Comparison of ENCODE assay signal across 19 cellular contexts in genomic region chr2:240701091-240701735, GRCh38. TPM values are rescaled to one million over a fixed set of nuclear protein-coding genes. Genes with fewer than 3 reads are reported as not detected.
"Had no signal": no experiment of that assay in that cellular context is flagged by ENCODE, and none has a peak within 500 bp of the region (broad histone marks: within the 10 kb centered on the region; RNA-seq: fewer than 3 reads in every experiment).

No MANE protein-coding gene starts in this region.

- H3K27me3 Mint-ChIP-seq: activated naive CD8-positive, alpha-beta T cell had no signal

- DNase-seq: activated CD4-positive, alpha-beta T cell treated with anti-CD3 and anti-CD28 coated beads for 1 hour; dermis blood vessel endothelial cell; effector memory CD4-positive, alpha-beta T cell; esophagus squamous epithelium; mesenchymal stem cell; naive B cell; sigmoid colon; stimulated activated naive CD4-positive, alpha-beta T cell; T1000; thyroid gland had no signal

- ATAC-seq: mucosa of descending colon, psoas muscle, SK-N-SH treated with all-trans-retinoic acid at 6 μM for 48 hours had no signal

- H3K27ac Mint-ChIP-seq: activated naive CD8-positive, alpha-beta T cell; naive B cell; neural progenitor cell had no signal

- H3K36me3 ChIP-seq: esophagus squamous epithelium, neural progenitor cell, sigmoid colon, thyroid gland had no signal

- H3K36me3 Mint-ChIP-seq: activated naive CD8-positive, alpha-beta T cell; naive B cell; neural progenitor cell had no signal

- H3K4me1 ChIP-seq: esophagus squamous epithelium, neural progenitor cell, psoas muscle, sigmoid colon, thyroid gland had no signal

- H3K27ac ChIP-seq: esophagus squamous epithelium, neural progenitor cell, psoas muscle, sigmoid colon, thyroid gland had no signal

- H3K9me3 Mint-ChIP-seq: neural progenitor cell had no signal

- H3K9me3 ChIP-seq: esophagus squamous epithelium, mucosa of descending colon, psoas muscle, sigmoid colon, thyroid gland had no signal

- H3K27me3 ChIP-seq: neural progenitor cell, thyroid gland had no signal

- H3K4me3 ChIP-seq: esophagus squamous epithelium, mucosa of descending colon, neural progenitor cell, psoas muscle, sigmoid colon, thyroid gland had no signal

- H3K4me3 Mint-ChIP-seq: activated naive CD8-positive, alpha-beta T cell; naive B cell; neural progenitor cell had no signal

- H3K4me1 Mint-ChIP-seq: naive B cell had no signal

RNA-seq across cellular contexts. Expression of gene AQP12A, which starts 9.5 kb away (rescaled TPM):
- total RNA-seq: activated CD8-positive, alpha-beta memory T cell treated with anti-CD3 and anti-CD28 coated beads for 36 hours; dermis blood vessel endothelial cell; esophagus squamous epithelium; osteocyte; psoas muscle; sigmoid colon; T-helper 1 cell treated with Interleukin-12 subunit alpha and Interleukin-12 subunit beta and Interleukin-4 antibody, amounts not matched to agents 30 ng/mL and 1 ng/mL, for 36 hours; thyroid gland; ureter had no signal
- polyA plus RNA-seq: psoas muscle had no signal

RNA-seq across cellular contexts. Expression of gene AQP12B, which starts 18.5 kb away (rescaled TPM):
- total RNA-seq: activated CD8-positive, alpha-beta memory T cell treated with anti-CD3 and anti-CD28 coated beads for 36 hours; dermis blood vessel endothelial cell; esophagus squamous epithelium; osteocyte; psoas muscle; sigmoid colon; T-helper 1 cell treated with Interleukin-12 subunit alpha and Interleukin-12 subunit beta and Interleukin-4 antibody, amounts not matched to agents 30 ng/mL and 1 ng/mL, for 36 hours; ureter had no signal
- polyA plus RNA-seq: psoas muscle had no signal
